ENCODE assay signal across 8 cellular contexts in the genomic region with DNA sequence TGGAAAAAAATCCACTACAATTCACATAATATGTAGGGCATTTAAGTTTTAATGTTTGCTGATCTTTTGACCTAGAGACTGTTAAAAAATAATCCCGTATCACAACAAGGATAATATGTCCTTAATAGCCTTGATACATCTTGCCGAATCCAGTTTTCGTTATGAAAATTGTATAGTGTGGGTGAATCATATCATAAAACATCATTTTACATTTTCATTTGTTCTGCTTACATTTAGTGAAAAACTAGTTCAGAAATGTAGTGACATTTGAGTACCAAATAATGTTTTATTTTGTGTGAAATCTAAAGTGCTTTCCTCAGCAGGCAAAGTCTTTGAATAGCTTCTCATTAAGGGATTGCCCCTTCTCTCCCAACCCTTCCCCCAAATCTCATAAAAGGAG. TPM values are rescaled to one million over a fixed set of nuclear protein-coding genes. Genes with fewer than 3 reads are reported as not detected.
DNase-seq lines count a peak whose midpoint lies in the region; ATAC-seq, FAIRE-seq and TF ChIP-seq lines count a peak whose summit lies in the region.

No MANE protein-coding gene starts in this region.

- DNase-seq in CD4-positive, CD25-positive, alpha-beta regulatory T cell: no peak
- DNase-seq in HFF-Myc (ENCODE audit: extremely low read depth, low read depth) (no peak), GM12878 (ENCODE audit: low read depth, low spot score) (no peak), NCI-H524 treated with DMSO at 0.1 percent for 48 hours (lab: John Stamatoyannopoulos, UW) (no peak)
- DNase-seq in naive thymus-derived CD8-positive, alpha-beta T cell: no peak

- TF ChIP-seq CTCF in HFF-Myc (IDR thresholded peaks at IDR 0.05; ENCODE audit: low read depth, low read length, missing control alignments) (no peak), GM12878 (IDR thresholded peaks at IDR 0.05 in 2 of 3, conservative IDR thresholded peaks at IDR 0.05 in 1 of 3; ENCODE audit: control insufficient read depth in 2 of 3, extremely low read depth in 1 of 3, insufficient read depth in 1 of 3, low read depth in 3 of 3, low read length in 3 of 3) (no peak)

- FAIRE-seq in GM12878 (lab: Jason Lieb, UNC): peak; percentile 61

- H3K27ac Mint-ChIP-seq in CD4-positive, CD25-positive, alpha-beta regulatory T cell: peak overlapping the region; percentile 75 to 96 (median 76)
- H3K27ac Mint-ChIP-seq in naive thymus-derived CD8-positive, alpha-beta T cell: peak overlapping the region in 6 of 10 donors; percentile 12 to 99 (median 74)

- H3K9me3 Mint-ChIP-seq in CD4-positive, CD25-positive, alpha-beta regulatory T cell: no peaks in the 10 kb centered on the region
- H3K9me3 Mint-ChIP-seq in naive thymus-derived CD8-positive, alpha-beta T cell: no peaks in the 10 kb centered on the region

- H3K9ac ChIP-seq in GM12878 (ENCODE audit: control insufficient read depth, insufficient read depth, low read length): peak overlapping the region; percentile 83

- no peak for ATAC-seq in CD4-positive, CD25-positive, alpha-beta regulatory T cell (ENCODE audit: low read depth in 2 of 2)
- ATAC-seq in GM12878 (no peak), GM18867 (IDR thresholded peaks at IDR 0.05; ENCODE audit: unreplicated experiment) (no peak), GM18517 (IDR thresholded peaks at IDR 0.05; ENCODE audit: unreplicated experiment) (no peak), GM19395 (IDR thresholded peaks at IDR 0.05; ENCODE audit: unreplicated experiment) (no peak)
- no peak for ATAC-seq in naive thymus-derived CD8-positive, alpha-beta T cell

- no peaks in the 10 kb centered on the region for H4K20me1 ChIP-seq in GM12878 (ENCODE audit: control insufficient read depth, insufficient read depth)

- peak overlapping the region; percentile 96 for H3K4me3 ChIP-seq in CD4-positive, CD25-positive, alpha-beta regulatory T cell (ENCODE audit: low read depth, low read length)
- H3K4me3 ChIP-seq in HFF-Myc (replicated peaks; ENCODE audit: low read depth, low read length): peak overlapping the region; percentile 93; the same call in 1 of the 2 replicates
- peak overlapping the region; percentile 95 for H3K4me3 ChIP-seq in GM12878

- TF ChIP-seq POLR2A in GM12878 (IDR thresholded peaks at IDR 0.05; ENCODE audit: low read depth, low read length): no peak

- SMC1A ChIA-PET in GM12878 (lab: Charles Lee; ENCODE audit: uncharacterized antibody, unreplicated experiment): interaction anchor here (0.6 to 7.8 kb wide), 16 partner anchors 8 to 337 kb away, joined by 3 to 59 read pairs (median 6); no protein-coding TSS in a partner anchor

- H2AFZ ChIP-seq in GM12878 (ENCODE audit: control insufficient read depth, low read depth, low read length): no peak overlapping the region

- no TSS peak for BruUV-seq in GM12878 (replicated peaks; lab: Mats Ljungman, UMichigan)

- no peaks in the 10 kb centered on the region for H3K36me3 Mint-ChIP-seq in CD4-positive, CD25-positive, alpha-beta regulatory T cell
- peaks cover 0 to 3% (median 2%) of the 10 kb centered on the region in 3 donors for H3K36me3 Mint-ChIP-seq in naive thymus-derived CD8-positive, alpha-beta T cell

- 2% methylated on average over 3 of the region's 3 CpGs for WGBS in GM12878 (ENCODE audit: insufficient coverage, insufficient replicate concordance, low lambda C conversion rate, missing lambda C conversion rate)

- no peaks in the 10 kb centered on the region for H3K36me3 ChIP-seq in CD4-positive, CD25-positive, alpha-beta regulatory T cell (ENCODE audit: control insufficient read depth, insufficient read depth, low read length)
- H3K36me3 ChIP-seq in GM12878 (ENCODE audit: control insufficient read depth in 2 of 2, insufficient read depth in 2 of 2, low read length in 1 of 2): no peaks in the 10 kb centered on the region; a peak in 1 of 4 replicates

- POLR2A ChIA-PET in GM12878 (lab: Charles Lee): interaction anchor here (0.6 to 3.8 kb wide), 8 partner anchors 13 to 530 kb away, joined by 3 to 20 read pairs (median 6); a partner anchor contains a TSS
- POLR2A ChIA-PET in naive thymus-derived CD8-positive, alpha-beta T cell (lab: Charles Lee): interaction anchor here (0.5 to 4.4 kb wide), 3 partner anchors 11 to 34 kb away, joined by 3 to 30 read pairs (median 9); no protein-coding TSS in a partner anchor

- H3K4me1 Mint-ChIP-seq in CD4-positive, CD25-positive, alpha-beta regulatory T cell: peaks cover 24 to 64% (median 50%) of the 10 kb centered on the region in 4 donors
- H3K4me1 Mint-ChIP-seq in naive thymus-derived CD8-positive, alpha-beta T cell: peaks cover 25 to 56% (median 49%) of the 10 kb centered on the region in 4 donors

- in situ Hi-C loops in GM12878 (cut with MboI): no loop called here

- peaks cover 79% of the 10 kb centered on the region for H3K79me2 ChIP-seq in GM12878 (ENCODE audit: control insufficient read depth, insufficient read depth, low read length)

- peaks cover 59% of the 10 kb centered on the region for H3K4me1 ChIP-seq in CD4-positive, CD25-positive, alpha-beta regulatory T cell (ENCODE audit: control insufficient read depth, insufficient read depth, low read length, poor library complexity, severe bottlenecking)
- H3K4me1 ChIP-seq in GM12878 (ENCODE audit: control insufficient read depth, insufficient read depth, low read length): peaks cover 19% of the 10 kb centered on the region

- H3K4me2 ChIP-seq in GM12878 (ENCODE audit: control insufficient read depth, insufficient read depth): peak overlapping the region; percentile 51

- no peaks in the 10 kb centered on the region for H3K9me3 ChIP-seq in CD4-positive, CD25-positive, alpha-beta regulatory T cell (ENCODE audit: control insufficient read depth in 2 of 2, low read length in 2 of 2)
- no peaks in the 10 kb centered on the region; the same call in 2 of the 3 replicates for H3K9me3 ChIP-seq in GM12878 (replicated peaks; ENCODE audit: control insufficient read depth, insufficient read depth, low read length)

- H3K27me3 Mint-ChIP-seq in CD4-positive, CD25-positive, alpha-beta regulatory T cell: peaks cover 5% of the 10 kb centered on the region
- H3K27me3 Mint-ChIP-seq in naive thymus-derived CD8-positive, alpha-beta T cell: no peaks in the 10 kb centered on the region

- no peak for TF ChIP-seq EP300 in GM12878 (IDR thresholded peaks at IDR 0.05; ENCODE audit: borderline replicate concordance in 1 of 2, control insufficient read depth in 1 of 2, low read depth in 2 of 2, low read length in 2 of 2)

- intact Hi-C loops in GM12878 (cut with micrococcal nuclease; ENCODE audit: unreplicated experiment): no loop called here

- no peak for TF ChIP-seq RAD21 in GM12878 (IDR thresholded peaks at IDR 0.05; ENCODE audit: insufficient read depth, low read depth, low read length)

- CTCF ChIA-PET in GM12878 (lab: Yijun Ruan, JAX): interaction anchor here (1.6 to 6.8 kb wide), 6 partner anchors 8 to 81 kb away, joined by 5 to 145 read pairs (median 18); no protein-coding TSS in a partner anchor

- H3K4me3 Mint-ChIP-seq in CD4-positive, CD25-positive, alpha-beta regulatory T cell: peak overlapping the region; percentile 95 to 99 (median 98)
- H3K4me3 Mint-ChIP-seq in naive thymus-derived CD8-positive, alpha-beta T cell: peak overlapping the region; percentile 62 to 100 (median 98)

- peak overlapping the region; percentile 92 for H3K27ac ChIP-seq in CD4-positive, CD25-positive, alpha-beta regulatory T cell (ENCODE audit: insufficient read depth, low read length, poor library complexity, severe bottlenecking)
- peak overlapping the region; percentile 94 for H3K27ac ChIP-seq in GM12878 (ENCODE audit: control insufficient read depth, insufficient read depth)

- RAD21 ChIA-PET in GM12878 (lab: Charles Lee; ENCODE audit: unreplicated experiment): interaction anchor here (1.1 to 7.6 kb wide), 15 partner anchors 7 to 392 kb away, joined by 3 to 93 read pairs (median 10); a partner anchor contains a TSS

- no peaks in the 10 kb centered on the region for H3K27me3 ChIP-seq in CD4-positive, CD25-positive, alpha-beta regulatory T cell (ENCODE audit: control insufficient read depth, insufficient read depth, low read length)
- H3K27me3 ChIP-seq in GM12878 (replicated peaks in 1 of 2; ENCODE audit: control insufficient read depth in 2 of 2, insufficient read depth in 2 of 2, low read length in 1 of 2): no peaks in the 10 kb centered on the region

TF ChIP-seq in GM12878, 131 proteins besides CTCF, POLR2A, EP300 and RAD21 (continues in another document):
- TF ChIP-seq, protein P1, sequence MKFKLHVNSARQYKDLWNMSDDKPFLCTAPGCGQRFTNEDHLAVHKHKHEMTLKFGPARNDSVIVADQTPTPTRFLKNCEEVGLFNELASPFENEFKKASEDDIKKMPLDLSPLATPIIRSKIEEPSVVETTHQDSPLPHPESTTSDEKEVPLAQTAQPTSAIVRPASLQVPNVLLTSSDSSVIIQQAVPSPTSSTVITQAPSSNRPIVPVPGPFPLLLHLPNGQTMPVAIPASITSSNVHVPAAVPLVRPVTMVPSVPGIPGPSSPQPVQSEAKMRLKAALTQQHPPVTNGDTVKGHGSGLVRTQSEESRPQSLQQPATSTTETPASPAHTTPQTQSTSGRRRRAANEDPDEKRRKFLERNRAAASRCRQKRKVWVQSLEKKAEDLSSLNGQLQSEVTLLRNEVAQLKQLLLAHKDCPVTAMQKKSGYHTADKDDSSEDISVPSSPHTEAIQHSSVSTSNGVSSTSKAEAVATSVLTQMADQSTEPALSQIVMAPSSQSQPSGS (IDR thresholded peaks at IDR 0.05; ENCODE audit: low read length): no peak
- TF ChIP-seq NRF1 (conservative IDR thresholded peaks at IDR 0.05; ENCODE audit: low read depth, low read length): no peak

RNA-seq across cellular contexts. Expression of a gene that starts 1.9 kb away (rescaled TPM):
- 45.0 TPM for total RNA-seq in CD4-positive, CD25-positive, alpha-beta regulatory T cell
- 10 to 100 TPM; 23.7 to 37.0 (median 28.2) TPM for polyA plus RNA-seq in CD4-positive, CD25-positive, alpha-beta regulatory T cell
- 106 and 111 TPM in 2 replicates for total RNA-seq in GM12878 (2013; cell fraction: nucleolus; rRNA removed)
- 51.3 and 60.1 TPM in 2 replicates for total RNA-seq in GM12878 (2014; rRNA removed)
- total RNA-seq in GM12878 (2014; rRNA removed; fragmentation: Illumina TruSeq; extraction: Trizol): 77.3 and 79.8 TPM in 2 replicates
- total RNA-seq in GM12878 (2021): 37.9 and 40.0 TPM in 2 replicates
- polyA plus RNA-seq in GM12878 (2011; ENCODE audit: low read depth): 32.0 TPM
- polyA plus RNA-seq in GM12878 (2011; rRNA removed): 63.5 and 86.7 TPM in 2 replicates
- polyA plus RNA-seq in GM12878 (2011; cell fraction: cytosol; rRNA removed): 30.5 and 37.4 TPM in 2 replicates
- polyA plus RNA-seq in GM12878 (2011; cell fraction: nucleus; rRNA removed): 27.5 and 29.9 TPM in 2 replicates
- 54.8 and 55.7 TPM in 2 replicates for polyA plus RNA-seq in GM12878 (2012)
- 59.5 and 87.1 TPM in 2 replicates for polyA plus RNA-seq in GM12878 (2014; fragmentation: Illumina TruSeq; extraction: Trizol)
- polyA plus RNA-seq in GM12878 (2014; fragmentation: Nextera tagmentation; extraction: Ambion mirVana): 10 to 100 TPM; 25.6 to 38.7 TPM
- polyA plus RNA-seq in GM12878 (2014; rRNA removed): 34.1 and 39.0 TPM in 2 replicates
- polyA plus RNA-seq in GM12878 (2016; fragmentation: Nextera tagmentation; extraction: Ambion mirVana): 10 to 100 TPM; 29.9 to 33.3 TPM
- 47.8 and 54.3 TPM in 2 replicates for polyA minus RNA-seq in GM12878 (2011; rRNA and poly(A)+ RNA removed)
- polyA minus RNA-seq in GM12878 (2011; cell fraction: cytosol; rRNA and poly(A)+ RNA removed): 16.6 and 23.3 TPM in 2 replicates
- polyA minus RNA-seq in GM12878 (2011; cell fraction: nucleus; rRNA and poly(A)+ RNA removed): 22.0 and 25.4 TPM in 2 replicates
- total RNA-seq in naive thymus-derived CD8-positive, alpha-beta T cell: 10 to 100 TPM; 49.5 to 51.6 TPM
- 10 to 100 TPM; 20.9 to 23.6 (median 22.5) TPM for polyA plus RNA-seq in naive thymus-derived CD8-positive, alpha-beta T cell
